Comparison of ENCODE assay signal across 11 cellular contexts in the genomic region with DNA sequence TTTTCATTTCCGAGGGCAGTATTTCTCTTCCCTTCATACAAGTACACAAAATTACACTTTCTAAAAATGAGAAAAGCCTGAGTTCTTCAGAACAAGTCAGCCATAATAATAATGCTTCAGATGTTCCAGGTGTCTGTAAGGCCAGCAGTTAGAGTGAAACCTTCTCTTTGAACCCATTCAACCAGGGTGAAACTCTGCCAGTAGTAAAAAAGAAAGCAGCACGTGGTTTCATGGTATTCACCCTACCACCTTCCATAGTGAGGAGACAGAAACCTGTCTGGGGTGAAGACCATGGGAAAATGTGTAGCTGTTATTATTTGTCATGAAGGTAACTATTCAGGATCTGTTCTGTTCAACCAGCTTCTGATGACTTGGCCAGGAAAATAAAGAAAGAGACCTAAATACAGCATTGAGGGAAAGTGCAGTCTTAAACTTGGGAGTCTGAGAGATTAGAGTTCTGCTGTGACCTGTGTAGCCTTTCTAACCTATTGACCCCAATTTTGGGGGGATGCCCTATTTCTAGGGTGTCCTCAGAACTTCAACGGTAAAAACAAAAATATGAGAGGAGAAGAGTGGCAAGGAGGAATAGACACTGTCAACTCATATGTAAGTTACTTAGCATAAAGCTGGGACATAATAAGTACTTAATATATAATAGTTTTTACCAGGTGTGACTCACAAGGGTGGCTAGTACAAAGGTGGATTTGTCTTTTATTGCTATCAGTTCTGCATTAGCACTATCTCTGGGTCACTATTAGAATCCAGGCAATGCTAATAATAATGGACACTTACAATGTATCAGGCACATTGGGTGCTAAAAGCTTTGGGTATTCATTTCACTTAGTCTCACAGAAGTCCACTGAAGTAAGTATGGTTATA.
DNase-seq lines count a peak whose midpoint lies in the region; ATAC-seq and TF ChIP-seq lines count a peak whose summit lies in the region.
"Had no signal": no experiment of that assay in that cellular context is flagged by ENCODE, and none has a peak within 500 bp of the region (broad histone marks: within the 10 kb centered on the region; RNA-seq: fewer than 3 reads in every experiment).

No MANE protein-coding gene starts in this region.

- no peak overlapping the region for H3K4me3 Mint-ChIP-seq in activated T-cell treated with anti-CD3 and anti-CD28 coated beads, Interleukin-2, amount 50 U/mL, for 72 hours
- no peak overlapping the region for H3K4me3 Mint-ChIP-seq in stimulated activated naive B cell treated with anti-CD40 and anti-IgM and Interleukin-4, amounts not matched to agents 10 μg/mL and 1 μg/mL and 100 μg/mL, for 72 hours

- no peaks in the 10 kb centered on the region for H3K36me3 ChIP-seq in left lung
- no peaks in the 10 kb centered on the region for H3K36me3 ChIP-seq in colonic mucosa

- no peak overlapping the region for H3K27ac ChIP-seq in left lung
- no peak overlapping the region for H3K27ac ChIP-seq in colonic mucosa
- H3K27ac ChIP-seq: epithelial cell of prostate had no signal

- no peak overlapping the region for H3K9ac ChIP-seq in colonic mucosa (ENCODE audit: low read depth in 2 of 2, low read length in 2 of 2)

- H3K27me3 ChIP-seq in left lung (no peaks in the 10 kb centered on the region), colonic mucosa (no peaks in the 10 kb centered on the region)

- no peaks in the 10 kb centered on the region for H3K9me3 ChIP-seq in left lung
- H3K9me3 ChIP-seq in colonic mucosa = no peaks in the 10 kb centered on the region

- peak; percentile 92 for ATAC-seq in activated T-cell treated with anti-CD3 and anti-CD28 coated beads, Interleukin-2, amount 50 U/mL, for 72 hours (replicated peaks in 1 of 2)
- ATAC-seq in GM21717 (IDR thresholded peaks at IDR 0.05; ENCODE audit: unreplicated experiment) (peak; percentile 91), HG03159 (IDR thresholded peaks at IDR 0.05; ENCODE audit: unreplicated experiment) (peak; percentile 62), left lung (no peak)
- ATAC-seq in stimulated activated naive B cell treated with anti-CD40 and anti-IgM and Interleukin-4, amounts not matched to agents 10 μg/mL and 1 μg/mL and 100 μg/mL, for 72 hours (replicated peaks) = peak; percentile 94 to 97

- H3K4me3 ChIP-seq in left lung (no peak overlapping the region), colonic mucosa (no peak overlapping the region)

- TF ChIP-seq CTCF in left lung (IDR thresholded peaks at IDR 0.05) (no peak), colonic mucosa (IDR thresholded peaks at IDR 0.05) (no peak)

- peaks cover 0 to 4% of the 10 kb centered on the region in 2 donors for H3K9me3 Mint-ChIP-seq in activated T-cell treated with anti-CD3 and anti-CD28 coated beads, Interleukin-2, amount 50 U/mL, for 72 hours
- peaks cover 0 to 2% of the 10 kb centered on the region in 2 donors for H3K9me3 Mint-ChIP-seq in stimulated activated naive B cell treated with anti-CD40 and anti-IgM and Interleukin-4, amounts not matched to agents 10 μg/mL and 1 μg/mL and 100 μg/mL, for 72 hours

- peaks cover 0 to 4% of the 10 kb centered on the region in 2 donors for H3K36me3 Mint-ChIP-seq in activated T-cell treated with anti-CD3 and anti-CD28 coated beads, Interleukin-2, amount 50 U/mL, for 72 hours (ENCODE audit: insufficient read depth in 2 of 2)
- no peaks in the 10 kb centered on the region for H3K36me3 Mint-ChIP-seq in stimulated activated naive B cell treated with anti-CD40 and anti-IgM and Interleukin-4, amounts not matched to agents 10 μg/mL and 1 μg/mL and 100 μg/mL, for 72 hours

- H3K27ac Mint-ChIP-seq in activated T-cell treated with anti-CD3 and anti-CD28 coated beads, Interleukin-2, amount 50 U/mL, for 72 hours = no peak overlapping the region
- peak overlapping the region; percentile 70 for H3K27ac Mint-ChIP-seq in stimulated activated naive B cell treated with anti-CD40 and anti-IgM and Interleukin-4, amounts not matched to agents 10 μg/mL and 1 μg/mL and 100 μg/mL, for 72 hours

- peaks cover 18% of the 10 kb centered on the region for H3K4me1 Mint-ChIP-seq in activated T-cell treated with anti-CD3 and anti-CD28 coated beads, Interleukin-2, amount 50 U/mL, for 72 hours (ENCODE audit: low read depth)
- H3K4me1 Mint-ChIP-seq in stimulated activated naive B cell treated with anti-CD40 and anti-IgM and Interleukin-4, amounts not matched to agents 10 μg/mL and 1 μg/mL and 100 μg/mL, for 72 hours = peaks cover 12 to 24% of the 10 kb centered on the region in 2 donors

- H3K4me1 ChIP-seq in left lung (no peaks in the 10 kb centered on the region), colonic mucosa (no peaks in the 10 kb centered on the region)

- intact Hi-C loops in left lung (cut with DNase I) = no loop called here
- intact Hi-C loops in colonic mucosa (cut with DNase I) = no loop called here

- DNase-seq in activated T-cell treated with anti-CD3 and anti-CD28 coated beads, Interleukin-2, amount 50 U/mL, for 72 hours = peak; percentile 3 to 16
- DNase-seq in activated T-cell treated with anti-CD3 and anti-CD28 coated beads for 4 hours (no peak), left lung (no peak), colonic mucosa (no peak), NCI-H2029 treated with DMSO at 0.1 percent for 48 hours (lab: John Stamatoyannopoulos, UW) (no peak)
- no peak for DNase-seq in stimulated activated naive B cell treated with anti-CD40 and anti-IgM and Interleukin-4, amounts not matched to agents 10 μg/mL and 1 μg/mL and 100 μg/mL, for 72 hours
- DNase-seq: H7; stimulated activated CD8-positive, alpha-beta memory T cell treated with anti-CD3 and anti-CD28 coated beads, Interleukin-4, amount 100 ng/mL, for 48 hours had no signal

- peaks cover 19% of the 10 kb centered on the region for H3K27me3 Mint-ChIP-seq in activated T-cell treated with anti-CD3 and anti-CD28 coated beads, Interleukin-2, amount 50 U/mL, for 72 hours (ENCODE audit: low read depth)
- H3K27me3 Mint-ChIP-seq in stimulated activated naive B cell treated with anti-CD40 and anti-IgM and Interleukin-4, amounts not matched to agents 10 μg/mL and 1 μg/mL and 100 μg/mL, for 72 hours = no peaks in the 10 kb centered on the region

Comparison
In these comparisons a context has a peak if more than half of its experiments do, and no peak if none do; other contexts are left out.
1. DNase-seq: peak in activated T-cell treated with anti-CD3 and anti-CD28 coated beads, Interleukin-2, amount 50 U/mL, for 72 hours (2 of 2); none in activated T-cell treated with anti-CD3 and anti-CD28 coated beads for 4 hours (single experiment), stimulated activated naive B cell treated with anti-CD40 and anti-IgM and Interleukin-4, amounts not matched to agents 10 μg/mL and 1 μg/mL and 100 μg/mL, for 72 hours (single experiment), left lung (0 of 2), colonic mucosa (single experiment) and NCI-H2029 treated with DMSO at 0.1 percent for 48 hours (single experiment).